28 cellular contexts compared by ENCODE assay signal in the genomic region with DNA sequence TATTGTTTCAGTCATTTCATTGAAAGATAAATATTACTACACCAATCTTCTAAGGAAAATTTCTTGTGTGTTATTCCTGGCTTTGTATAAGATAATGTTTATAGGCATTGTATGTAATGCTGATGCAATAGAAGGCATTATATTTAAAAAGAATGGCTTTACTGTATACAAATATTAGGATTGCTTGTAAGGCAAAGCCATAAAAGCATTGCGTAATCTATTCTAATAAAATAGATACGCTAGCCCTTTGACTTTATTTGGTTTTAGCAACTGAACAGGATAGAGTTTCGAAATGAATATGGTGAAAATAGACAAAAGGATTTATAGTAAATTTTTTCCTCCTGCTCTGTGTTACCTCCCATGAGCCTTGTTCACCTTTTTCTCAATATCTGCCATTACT. TPM values are rescaled to one million over a fixed set of nuclear protein-coding genes. Genes with fewer than 3 reads are reported as not detected.
DNase-seq lines count a peak whose midpoint lies in the region; ATAC-seq and TF ChIP-seq lines count a peak whose summit lies in the region.
"Had no signal": no experiment of that assay in that cellular context is flagged by ENCODE, and none has a peak within 500 bp of the region (broad histone marks: within the 10 kb centered on the region; RNA-seq: fewer than 3 reads in every experiment).

No MANE protein-coding gene starts in this region.

- H3K27me3 ChIP-seq in PC-3 (ENCODE audit: low read length) = no peaks in the 10 kb centered on the region

- H3F3A ChIP-seq in PC-3 (ENCODE audit: low read length, unreplicated experiment) = peaks cover 4% of the 10 kb centered on the region

- no peaks in the 10 kb centered on the region for H3K79me2 ChIP-seq in PC-3 (ENCODE audit: low read length)

- H3K9me2 ChIP-seq in PC-3 (replicated peaks; ENCODE audit: low read length) = no peaks in the 10 kb centered on the region

- no peak overlapping the region for H3K4me3 ChIP-seq in PC-3 (ENCODE audit: low read length)
- H3K4me3 ChIP-seq: GM23248, PC-9, SJSA1 had no signal

- no peaks in the 10 kb centered on the region for H3K9me3 ChIP-seq in PC-3 (ENCODE audit: low read length)
- H3K9me3 ChIP-seq: BE2C, SJSA1 had no signal

- H3K27ac ChIP-seq in PC-3 (ENCODE audit: low read length) = peak overlapping the region; percentile 61
- H3K27ac ChIP-seq: 22Rv1, GM23248, PC-9, SJSA1 had no signal

- H4K20me1 ChIP-seq in PC-3 (ENCODE audit: low read length) = no peaks in the 10 kb centered on the region

- intact Hi-C loops in PC-3 (cut with micrococcal nuclease) (loop anchor here (1.0 to 5.0 kb wide), 3 partner anchors 12 to 247 kb away; a partner anchor contains a TSS), left colon (cut with DNase I, micrococcal nuclease) (loop anchor here in 1 of 2 donors (10.0 kb wide), 1 partner anchor 120 kb away; no protein-coding TSS in a partner anchor)

- H3K4me2 ChIP-seq in PC-3 (ENCODE audit: low read length) = peak overlapping the region; percentile 52
- H3K4me2 ChIP-seq: PC-9 had no signal

- CTCF ChIA-PET in PC-3 (lab: Charles Lee) = no interaction called here

- BruUV-seq in PC-3 (replicated peaks; lab: Mats Ljungman, UMichigan) = no TSS peak

- no peaks in the 10 kb centered on the region for H3K36me3 ChIP-seq in PC-3 (ENCODE audit: low read depth, low read length)
- H3K36me3 ChIP-seq: BE2C, SJSA1 had no signal

- no peak overlapping the region for H3K9ac ChIP-seq in PC-3 (ENCODE audit: low read length)
- H3K9ac ChIP-seq: GM23248 had no signal

- peaks cover 26% of the 10 kb centered on the region for H3K4me1 ChIP-seq in PC-3 (ENCODE audit: insufficient read depth, low read length)
- H3K4me1 ChIP-seq: BE2C had no signal

- ATAC-seq in PC-3 = peak; percentile 54
- ATAC-seq in left colon = peak; percentile 41
- ATAC-seq in GM19467 (IDR thresholded peaks at IDR 0.05; ENCODE audit: unreplicated experiment) = no peak
- no peak for ATAC-seq in HG03108 (IDR thresholded peaks at IDR 0.05; ENCODE audit: unreplicated experiment)

- no peak for TF ChIP-seq CTCF in PC-3 (conservative IDR thresholded peaks at IDR 0.05; ENCODE audit: low read depth, low read length)

- POLR2A ChIA-PET in PC-3 (lab: Charles Lee; ENCODE audit: unreplicated experiment) = interaction anchor here (0.6 kb wide), 1 partner anchor 62 kb away, joined by 3 read pairs; no protein-coding TSS in a partner anchor

- DNase-seq in DMS153 (lab: John Stamatoyannopoulos, UW) (peak; percentile 9), DMS153 treated with DMSO at 0.1 percent for 48 hours (lab: John Stamatoyannopoulos, UW; ENCODE audit: unreplicated experiment) (no peak), HT-29 (ENCODE audit: low spot score) (peak; percentile 36), PC-3 (peak; percentile 83), left colon (no peak)
- DNase-seq in activated effector memory CD4-positive, alpha-beta T cell treated with anti-CD3 and anti-CD28 coated beads, Interleukin-2, amount 50 U/mL, for 16 hours = no peak
- DNase-seq: ACHN; BE2C; CD8-positive, alpha-beta memory T cell; DMS 273 treated with DMSO at 0.1 percent for 48 hours; GM23248; H9; HFFc6; KG1; NCI-H1092; NCI-H1417 treated with DMSO at 0.1 percent for 48 hours; NCI-H1694 treated with DMSO at 0.1 percent for 48 hours; NCI-H2081; NCI-H2171 treated with DMSO at 0.1 percent for 48 hours; NCI-H524; NK-92 treated with Interleukin-12 subunit alpha and Interleukin-12 subunit beta, amount 100 ng/mL, for 24 hours; Right ventricle myocardium superior had no signal

- H2AFZ ChIP-seq in PC-3 (ENCODE audit: low read length) = no peak overlapping the region
- H2AFZ ChIP-seq: GM23248, PC-9 had no signal

RNA-seq across cellular contexts. Expression of a gene that starts 5.5 kb away (rescaled TPM):
- total RNA-seq in HT-29 (2014; rRNA removed; shearing (Covaris generic)) = 1.8 and 2.8 TPM in 2 replicates
- 7.9 and 10.0 TPM in 2 replicates for total RNA-seq in PC-3 (2014; rRNA removed)
- 10 to 100 TPM; 20.5 to 23.8 TPM for total RNA-seq in left colon

RNA-seq across cellular contexts. Expression of a gene that starts 23.7 kb away (rescaled TPM):
- 0.18 and 0.42 TPM in 2 replicates for total RNA-seq in HT-29 (2014; rRNA removed; shearing (Covaris generic))
- 22.7 and 27.2 TPM in 2 replicates for total RNA-seq in PC-3 (2014; rRNA removed)
- total RNA-seq in left colon = 1 to 10 TPM; 3.8 to 7.3 TPM
- total RNA-seq: G401, GM23248, HFFc6, Right ventricle myocardium superior had no signal

Comparison
In these comparisons a context has a peak if more than half of its experiments do, and no peak if none do; other contexts are left out.
1. DNase-seq: peak in DMS153 (single experiment), HT-29 (single experiment) and PC-3 (single experiment); none in DMS153 treated with DMSO at 0.1 percent for 48 hours (single experiment), left colon (0 of 2) and activated effector memory CD4-positive, alpha-beta T cell treated with anti-CD3 and anti-CD28 coated beads, Interleukin-2, amount 50 U/mL, for 16 hours (single experiment).
2. ATAC-seq: peak in PC-3 (single experiment) and left colon (single experiment); none in GM19467 (single experiment) and HG03108 (single experiment).